ENCODE assay signal across 8 cellular contexts in genomic region chr1:55216078-55216477, GRCh38. TPM values are rescaled to one million over a fixed set of nuclear protein-coding genes. Genes with fewer than 3 reads are reported as not detected.
DNase-seq lines count a peak whose midpoint lies in the region; ATAC-seq and TF ChIP-seq lines count a peak whose summit lies in the region.

No MANE protein-coding gene starts in this region.

- H3K4me3 ChIP-seq in iPS DF 6.9 (ENCODE audit: low read length) = peak overlapping the region; percentile 91; the same call in 1 of the 2 replicates

- H3K27ac Mint-ChIP-seq in WTC11 = peak overlapping the region; percentile 97
- H3K27ac Mint-ChIP-seq in stimulated activated naive B cell treated with anti-CD40 and anti-IgM and Interleukin-4, amounts not matched to agents 10 μg/mL and 1 μg/mL and 100 μg/mL, for 72 hours = peak overlapping the region; percentile 98

- no peak for ATAC-seq in WTC11
- ATAC-seq in stimulated activated naive B cell treated with anti-CD40 and anti-IgM and Interleukin-4, amounts not matched to agents 10 μg/mL and 1 μg/mL and 100 μg/mL, for 72 hours (replicated peaks) = no peak

- TF ChIP-seq CTCF in WTC11 (IDR thresholded peaks at IDR 0.05) = no peak

- peaks cover 2% of the 10 kb centered on the region; the same call in 1 of the 2 replicates for H3K36me3 ChIP-seq in iPS DF 6.9 (ENCODE audit: control insufficient read depth, insufficient read depth, low read length)

- peak overlapping the region; percentile 92 for H3K4me3 Mint-ChIP-seq in WTC11
- H3K4me3 Mint-ChIP-seq in stimulated activated naive B cell treated with anti-CD40 and anti-IgM and Interleukin-4, amounts not matched to agents 10 μg/mL and 1 μg/mL and 100 μg/mL, for 72 hours = peak overlapping the region; percentile 95

- peaks cover 50% of the 10 kb centered on the region for H3K4me1 Mint-ChIP-seq in WTC11
- peaks cover 40 to 48% of the 10 kb centered on the region in 2 donors for H3K4me1 Mint-ChIP-seq in stimulated activated naive B cell treated with anti-CD40 and anti-IgM and Interleukin-4, amounts not matched to agents 10 μg/mL and 1 μg/mL and 100 μg/mL, for 72 hours

- peaks cover 3% of the 10 kb centered on the region; the same call in 1 of the 2 replicates for H3K27me3 Mint-ChIP-seq in WTC11 (ENCODE audit: low read depth)
- no peaks in the 10 kb centered on the region for H3K27me3 Mint-ChIP-seq in stimulated activated naive B cell treated with anti-CD40 and anti-IgM and Interleukin-4, amounts not matched to agents 10 μg/mL and 1 μg/mL and 100 μg/mL, for 72 hours

- H3K9me3 ChIP-seq in iPS DF 6.9 (ENCODE audit: control insufficient read depth, insufficient read depth, low read length) = no peaks in the 10 kb centered on the region

- H3K36me3 Mint-ChIP-seq in WTC11 = no peaks in the 10 kb centered on the region
- H3K36me3 Mint-ChIP-seq in stimulated activated naive B cell treated with anti-CD40 and anti-IgM and Interleukin-4, amounts not matched to agents 10 μg/mL and 1 μg/mL and 100 μg/mL, for 72 hours = peaks cover 20 to 32% of the 10 kb centered on the region in 2 donors

- CTCF ChIA-PET in WTC11 (lab: Charles Lee) = no interaction called here

- POLR2A ChIA-PET in WTC11 (lab: Charles Lee) = no interaction called here

- H3K9me3 Mint-ChIP-seq in WTC11 = no peaks in the 10 kb centered on the region
- H3K9me3 Mint-ChIP-seq in stimulated activated naive B cell treated with anti-CD40 and anti-IgM and Interleukin-4, amounts not matched to agents 10 μg/mL and 1 μg/mL and 100 μg/mL, for 72 hours = no peaks in the 10 kb centered on the region

- peaks cover 4% of the 10 kb centered on the region; the same call in 1 of the 2 replicates for H3K4me1 ChIP-seq in iPS DF 6.9 (ENCODE audit: control insufficient read depth, insufficient read depth, low read length)

- DNase-seq in NCI-H2227 (lab: John Stamatoyannopoulos, UW; ENCODE audit: unreplicated experiment) (peak; percentile 24), NCI-H2227 treated with DMSO at 0.1 percent for 48 hours (lab: John Stamatoyannopoulos, UW) (no peak), WTC11 (ENCODE audit: low spot score) (no peak), iPS DF 6.9 (ENCODE audit: low read depth, low spot score) (no peak), NCI-H69 (lab: John Stamatoyannopoulos, UW) (no peak), mesenteric fat pad (ENCODE audit: low spot score) (no peak), DMS 273 treated with DMSO at 0.1 percent for 48 hours (lab: John Stamatoyannopoulos, UW) (no peak)
- DNase-seq in stimulated activated naive B cell treated with anti-CD40 and anti-IgM and Interleukin-4, amounts not matched to agents 10 μg/mL and 1 μg/mL and 100 μg/mL, for 72 hours = no peak

- no peak overlapping the region for H3K27ac ChIP-seq in iPS DF 6.9 (ENCODE audit: low read length)

- no peaks in the 10 kb centered on the region for H3K27me3 ChIP-seq in iPS DF 6.9 (ENCODE audit: control insufficient read depth, insufficient read depth, low read length)

- no CpG with 5 or more reads among the region's 10 CpGs for WGBS in iPS DF 6.9 (ENCODE audit: insufficient coverage, insufficient read length)

TF ChIP-seq in WTC11, 78 proteins besides CTCF, POLR2A, EP300 and RAD21:
- no peak for TF ChIP-seq ZNF423 (CRISPR knock-in tag; IDR thresholded peaks at IDR 0.05)
- no peak for TF ChIP-seq ATF1 (CRISPR knock-in tag; IDR thresholded peaks at IDR 0.05)
- TF ChIP-seq CDX4 (CRISPR knock-in tag; IDR thresholded peaks at IDR 0.05; ENCODE audit: borderline replicate concordance) = no peak
- TF ChIP-seq GRHL2 (CRISPR knock-in tag; IDR thresholded peaks at IDR 0.05; ENCODE audit: insufficient replicate concordance, severe bottlenecking) = no peak
- no peak for TF ChIP-seq ELF4 (CRISPR knock-in tag; IDR thresholded peaks at IDR 0.05; ENCODE audit: low read depth)
- TF ChIP-seq, protein P1, sequence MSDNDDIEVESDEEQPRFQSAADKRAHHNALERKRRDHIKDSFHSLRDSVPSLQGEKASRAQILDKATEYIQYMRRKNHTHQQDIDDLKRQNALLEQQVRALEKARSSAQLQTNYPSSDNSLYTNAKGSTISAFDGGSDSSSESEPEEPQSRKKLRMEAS (CRISPR knock-in tag; IDR thresholded peaks at IDR 0.05) = no peak
- TF ChIP-seq ZBTB43 (CRISPR knock-in tag; IDR thresholded peaks at IDR 0.05) = no peak
- TF ChIP-seq, protein P2, sequence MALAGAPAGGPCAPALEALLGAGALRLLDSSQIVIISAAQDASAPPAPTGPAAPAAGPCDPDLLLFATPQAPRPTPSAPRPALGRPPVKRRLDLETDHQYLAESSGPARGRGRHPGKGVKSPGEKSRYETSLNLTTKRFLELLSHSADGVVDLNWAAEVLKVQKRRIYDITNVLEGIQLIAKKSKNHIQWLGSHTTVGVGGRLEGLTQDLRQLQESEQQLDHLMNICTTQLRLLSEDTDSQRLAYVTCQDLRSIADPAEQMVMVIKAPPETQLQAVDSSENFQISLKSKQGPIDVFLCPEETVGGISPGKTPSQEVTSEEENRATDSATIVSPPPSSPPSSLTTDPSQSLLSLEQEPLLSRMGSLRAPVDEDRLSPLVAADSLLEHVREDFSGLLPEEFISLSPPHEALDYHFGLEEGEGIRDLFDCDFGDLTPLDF (CRISPR knock-in tag; IDR thresholded peaks at IDR 0.05) = no peak
- no peak for TF ChIP-seq ZNF317 (CRISPR knock-in tag; IDR thresholded peaks at IDR 0.05; ENCODE audit: borderline replicate concordance, low read depth)
- no peak for TF ChIP-seq FOXP4 (CRISPR knock-in tag; IDR thresholded peaks at IDR 0.05)
- no peak for TF ChIP-seq OVOL2 (CRISPR knock-in tag; IDR thresholded peaks at IDR 0.05; ENCODE audit: borderline replicate concordance)
- no peak for TF ChIP-seq JUN (CRISPR knock-in tag; IDR thresholded peaks at IDR 0.05)
- TF ChIP-seq ZNF232 (CRISPR knock-in tag; IDR thresholded peaks at IDR 0.05) = no peak
- no peak for TF ChIP-seq FOXK1 (CRISPR knock-in tag; IDR thresholded peaks at IDR 0.05)
- TF ChIP-seq EMX1 (CRISPR knock-in tag; IDR thresholded peaks at IDR 0.05) = no peak
- TF ChIP-seq, protein P3, sequence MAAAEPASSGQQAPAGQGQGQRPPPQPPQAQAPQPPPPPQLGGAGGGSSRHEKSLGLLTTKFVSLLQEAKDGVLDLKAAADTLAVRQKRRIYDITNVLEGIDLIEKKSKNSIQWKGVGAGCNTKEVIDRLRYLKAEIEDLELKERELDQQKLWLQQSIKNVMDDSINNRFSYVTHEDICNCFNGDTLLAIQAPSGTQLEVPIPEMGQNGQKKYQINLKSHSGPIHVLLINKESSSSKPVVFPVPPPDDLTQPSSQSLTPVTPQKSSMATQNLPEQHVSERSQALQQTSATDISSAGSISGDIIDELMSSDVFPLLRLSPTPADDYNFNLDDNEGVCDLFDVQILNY (CRISPR knock-in tag; IDR thresholded peaks at IDR 0.05) = no peak
- no peak for TF ChIP-seq CBFB (CRISPR knock-in tag; IDR thresholded peaks at IDR 0.05; ENCODE audit: low read depth)
- TF ChIP-seq ETV6 (CRISPR knock-in tag; IDR thresholded peaks at IDR 0.05) = no peak

RNA-seq across cellular contexts. Expression of gene USP24, which starts 0.9 kb away (rescaled TPM):
- 35.4 to 40.9 TPM (median 37.2 TPM) in 3 replicates for total RNA-seq in WTC11 (2021)
- total RNA-seq in mesenteric fat pad = 59.8 TPM
